Comparison of ENCODE assay signal across 26 cellular contexts in the genomic region with DNA sequence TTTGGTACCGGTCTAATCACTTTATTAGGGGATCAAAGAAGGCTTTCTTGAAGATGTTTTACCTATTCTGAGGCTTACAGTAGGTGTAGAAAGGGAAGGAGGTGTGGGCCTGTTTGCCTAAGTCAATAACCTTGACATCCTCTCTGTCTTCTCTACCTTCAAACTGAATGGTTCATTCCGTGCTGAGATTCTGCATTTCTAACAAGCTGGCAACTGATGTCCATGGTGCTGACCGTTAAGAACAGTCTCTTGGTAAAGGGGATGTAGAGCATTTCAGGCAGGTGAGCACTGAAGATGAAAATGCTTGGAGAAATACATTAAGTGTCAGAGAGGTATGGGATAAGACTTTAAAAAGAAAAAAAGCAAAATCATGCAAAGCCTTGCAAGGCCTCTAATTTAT. TPM values are rescaled to one million over a fixed set of nuclear protein-coding genes. Genes with fewer than 3 reads are reported as not detected.
DNase-seq lines count a peak whose midpoint lies in the region; ATAC-seq, FAIRE-seq and TF ChIP-seq lines count a peak whose summit lies in the region.
"Had no signal": no experiment of that assay in that cellular context is flagged by ENCODE, and none has a peak within 500 bp of the region (broad histone marks: within the 10 kb centered on the region; RNA-seq: fewer than 3 reads in every experiment).

No MANE protein-coding gene starts in this region.

- H3K9me3 Mint-ChIP-seq in activated naive CD4-positive, alpha-beta T cell treated with anti-CD3 and anti-CD28 coated beads, Interleukin-2, amount 50 U/mL, for 72 hours = peaks cover 12 to 20% of the 10 kb centered on the region in 2 donors

- no peak for ATAC-seq in HG02610 (IDR thresholded peaks at IDR 0.05; ENCODE audit: unreplicated experiment)
- ATAC-seq in HG03432 (IDR thresholded peaks at IDR 0.05; ENCODE audit: unreplicated experiment) = no peak
- no peak for ATAC-seq in activated naive CD4-positive, alpha-beta T cell treated with anti-CD3 and anti-CD28 coated beads, Interleukin-2, amount 50 U/mL, for 72 hours
- ATAC-seq: Right ventricle myocardium inferior had no signal

- 46 to 59% (median 53%) methylated on average over 3 of the region's 3 CpGs for WGBS in small intestine, 3 donors

- H3K27ac ChIP-seq in small intestine (ENCODE audit: low read depth in 1 of 2, low read length in 1 of 2) = no peak overlapping the region
- H3K27ac ChIP-seq: KMS-11, SJCRH30 had no signal

- H3K36me3 Mint-ChIP-seq in activated naive CD4-positive, alpha-beta T cell treated with anti-CD3 and anti-CD28 coated beads, Interleukin-2, amount 50 U/mL, for 72 hours = no peaks in the 10 kb centered on the region
- H3K36me3 Mint-ChIP-seq: CD14-positive monocyte; CD8-positive, alpha-beta memory T cell had no signal

- TF ChIP-seq RAD21 in Ishikawa (IDR thresholded peaks at IDR 0.05; ENCODE audit: low read depth) = no peak

- H3K9me3 ChIP-seq in small intestine (ENCODE audit: control insufficient read depth, low read depth) = no peaks in the 10 kb centered on the region
- H3K9me3 ChIP-seq: BE2C, SJCRH30 had no signal

- no peaks in the 10 kb centered on the region for H3K36me3 ChIP-seq in small intestine (ENCODE audit: control insufficient read depth in 2 of 2, insufficient read depth in 2 of 2, low read length in 2 of 2)
- H3K36me3 ChIP-seq: BE2C, SJCRH30 had no signal

- no peak overlapping the region for H3K4me3 ChIP-seq in small intestine (ENCODE audit: low read depth in 1 of 2, low read length in 2 of 2)
- H3K4me3 ChIP-seq: SJCRH30 had no signal

- peak; percentile 2 for DNase-seq in amniotic epithelial cell (ENCODE audit: low read depth)
- DNase-seq in iPS DF 19.7 (ENCODE audit: low read depth, low spot score) = peak; percentile 38
- DNase-seq in myocyte (ENCODE audit: low read depth) = peak; percentile 18
- DNase-seq in small intestine = no peak
- DNase-seq in activated naive CD4-positive, alpha-beta T cell treated with anti-CD3 and anti-CD28 coated beads, Interleukin-2, amount 50 U/mL, for 72 hours (ENCODE audit: low spot score in 2 of 2) = no peak
- DNase-seq: BE2C; CD8-positive, alpha-beta memory T cell; DMS79 treated with DMSO at 0.1 percent for 48 hours; GF-D8; IMR-90; NCI-H1048; NCI-H1417 treated with DMSO at 0.1 percent for 48 hours; NCI-H1694 treated with DMSO at 0.1 percent for 48 hours; NCI-H2081 treated with DMSO at 0.1 percent for 48 hours; NCI-H2171; NCI-H226; NCI-H510A treated with DMSO at 0.1 percent for 48 hours; NCI-H774; SJCRH30 had no signal

- TF ChIP-seq EP300 in Ishikawa (IDR thresholded peaks at IDR 0.05; ENCODE audit: borderline replicate concordance) = no peak

- no peaks in the 10 kb centered on the region for H3K4me1 ChIP-seq in small intestine (ENCODE audit: control insufficient read depth in 2 of 2, insufficient read depth in 1 of 2, low read depth in 1 of 2, low read length in 1 of 2)
- H3K4me1 ChIP-seq: BE2C, SJCRH30 had no signal

- no peak overlapping the region for H3K27ac Mint-ChIP-seq in activated naive CD4-positive, alpha-beta T cell treated with anti-CD3 and anti-CD28 coated beads, Interleukin-2, amount 50 U/mL, for 72 hours
- H3K27ac Mint-ChIP-seq: CD14-positive monocyte; CD8-positive, alpha-beta memory T cell had no signal

- FAIRE-seq in small intestine (lab: Jason Lieb, UNC) = no peak
- FAIRE-seq: GM12891 had no signal

- H3K27me3 ChIP-seq in small intestine (ENCODE audit: control insufficient read depth in 2 of 2, insufficient read depth in 2 of 2, low read length in 2 of 2) = no peaks in the 10 kb centered on the region
- H3K27me3 ChIP-seq: BE2C, SJCRH30 had no signal

TF ChIP-seq in Ishikawa, 13 proteins besides CTCF, POLR2A, EP300 and RAD21:
- TF ChIP-seq, protein P1, sequence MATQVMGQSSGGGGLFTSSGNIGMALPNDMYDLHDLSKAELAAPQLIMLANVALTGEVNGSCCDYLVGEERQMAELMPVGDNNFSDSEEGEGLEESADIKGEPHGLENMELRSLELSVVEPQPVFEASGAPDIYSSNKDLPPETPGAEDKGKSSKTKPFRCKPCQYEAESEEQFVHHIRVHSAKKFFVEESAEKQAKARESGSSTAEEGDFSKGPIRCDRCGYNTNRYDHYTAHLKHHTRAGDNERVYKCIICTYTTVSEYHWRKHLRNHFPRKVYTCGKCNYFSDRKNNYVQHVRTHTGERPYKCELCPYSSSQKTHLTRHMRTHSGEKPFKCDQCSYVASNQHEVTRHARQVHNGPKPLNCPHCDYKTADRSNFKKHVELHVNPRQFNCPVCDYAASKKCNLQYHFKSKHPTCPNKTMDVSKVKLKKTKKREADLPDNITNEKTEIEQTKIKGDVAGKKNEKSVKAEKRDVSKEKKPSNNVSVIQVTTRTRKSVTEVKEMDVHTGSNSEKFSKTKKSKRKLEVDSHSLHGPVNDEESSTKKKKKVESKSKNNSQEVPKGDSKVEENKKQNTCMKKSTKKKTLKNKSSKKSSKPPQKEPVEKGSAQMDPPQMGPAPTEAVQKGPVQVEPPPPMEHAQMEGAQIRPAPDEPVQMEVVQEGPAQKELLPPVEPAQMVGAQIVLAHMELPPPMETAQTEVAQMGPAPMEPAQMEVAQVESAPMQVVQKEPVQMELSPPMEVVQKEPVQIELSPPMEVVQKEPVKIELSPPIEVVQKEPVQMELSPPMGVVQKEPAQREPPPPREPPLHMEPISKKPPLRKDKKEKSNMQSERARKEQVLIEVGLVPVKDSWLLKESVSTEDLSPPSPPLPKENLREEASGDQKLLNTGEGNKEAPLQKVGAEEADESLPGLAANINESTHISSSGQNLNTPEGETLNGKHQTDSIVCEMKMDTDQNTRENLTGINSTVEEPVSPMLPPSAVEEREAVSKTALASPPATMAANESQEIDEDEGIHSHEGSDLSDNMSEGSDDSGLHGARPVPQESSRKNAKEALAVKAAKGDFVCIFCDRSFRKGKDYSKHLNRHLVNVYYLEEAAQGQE (IDR thresholded peaks at IDR 0.05; ENCODE audit: low read depth) = peak; percentile 74
- TF ChIP-seq ZBTB7A (IDR thresholded peaks at IDR 0.05; ENCODE audit: low read depth) = no peak

RNA-seq across cellular contexts. Expression of gene DGKB, which starts 51.5 kb away (rescaled TPM):
- total RNA-seq in myocyte = 3.7 and 4.1 TPM in 2 replicates
- 0.13 TPM for polyA plus RNA-seq in myocyte (2012)
- polyA plus RNA-seq in small intestine = under 1 TPM in 1 of 3 donors, not detected in 2; 0.31 TPM
- total RNA-seq in activated naive CD4-positive, alpha-beta T cell treated with anti-CD3 and anti-CD28 coated beads, Interleukin-2, amount 50 U/mL, for 72 hours = not detected
- total RNA-seq: CD8-positive, alpha-beta memory T cell; IMR-90 had no signal
- polyA plus RNA-seq: CD14-positive monocyte; CD8-positive, alpha-beta memory T cell; IMR-90 had no signal

Comparison
In these comparisons a context has a peak if more than half of its experiments do, and no peak if none do; other contexts are left out.
1. DNase-seq: peak in amniotic epithelial cell (single experiment), iPS DF 19.7 (single experiment) and myocyte (single experiment); none in small intestine (single experiment) and activated naive CD4-positive, alpha-beta T cell treated with anti-CD3 and anti-CD28 coated beads, Interleukin-2, amount 50 U/mL, for 72 hours (0 of 2).